Comparison of ENCODE assay signal across 19 cellular contexts in the genomic region with DNA sequence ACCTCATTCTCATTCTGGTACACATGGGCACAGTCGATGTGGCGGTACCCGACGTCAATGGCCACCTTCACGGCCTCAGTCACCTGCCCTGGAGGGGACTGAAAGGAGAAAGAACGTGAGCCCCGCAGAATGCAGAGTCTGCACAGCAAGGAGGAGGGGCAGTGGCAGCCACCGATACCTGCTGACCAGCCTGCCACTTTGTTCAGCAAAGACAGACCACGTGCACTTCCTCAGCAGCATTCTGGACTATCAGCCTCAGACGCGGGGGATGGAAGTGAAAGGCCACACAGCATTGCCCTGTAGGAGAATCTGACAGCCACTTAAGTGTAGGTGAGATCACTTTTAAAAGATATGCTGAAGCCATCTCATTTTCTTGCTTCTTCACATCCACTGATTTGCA. TPM values are rescaled to one million over a fixed set of nuclear protein-coding genes. Genes with fewer than 3 reads are reported as not detected.
A peak's percentile ranks its signal among the peaks of the same experiment; 100 is the strongest.
DNase-seq lines count a peak whose midpoint lies in the region; ATAC-seq, FAIRE-seq and TF ChIP-seq lines count a peak whose summit lies in the region.
"Had no signal": no experiment of that assay in that cellular context is flagged by ENCODE, and none has a peak within 500 bp of the region (broad histone marks: within the 10 kb centered on the region; RNA-seq: fewer than 3 reads in every experiment).

No MANE protein-coding gene starts in this region.

- H2BK120ac ChIP-seq in neuronal stem cell (ENCODE audit: low read depth, low read length) = no peak overlapping the region

- H3K23ac ChIP-seq in neuronal stem cell (ENCODE audit: low read depth, low read length, poor library complexity) = no peak overlapping the region

- H3K36me3 Mint-ChIP-seq in neural progenitor cell = peaks cover 22% of the 10 kb centered on the region

- in situ Hi-C loops in GM13977 (cut with MboI; ENCODE audit: low pct_unique_long_range_greater_than_20kb, low sequenced_read_pairs, unreplicated experiment) = no loop called here

- peaks cover 56 to 66% (median 64%) of the 10 kb centered on the region in 11 experiments for H3K36me3 ChIP-seq in BLaER1 treated with 17β-estradiol and CSF1 and Interleukin-3, amounts not matched to agents 10 nM and 100 nM
- peaks cover 36 to 96% of the 10 kb centered on the region in 2 donors for H3K36me3 ChIP-seq in neuronal stem cell (replicated peaks in 1 of 2; ENCODE audit: control insufficient read depth in 2 of 2, insufficient read depth in 2 of 2, low read length in 2 of 2)
- no peaks in the 10 kb centered on the region for H3K36me3 ChIP-seq in neural progenitor cell

- no peaks in the 10 kb centered on the region for H3K9me3 Mint-ChIP-seq in neural progenitor cell
- H3K9me3 Mint-ChIP-seq: CD4-positive, alpha-beta memory T cell; GM23338 had no signal

- H2BK12ac ChIP-seq in neuronal stem cell (ENCODE audit: low read length) = no peak overlapping the region

- H2BK15ac ChIP-seq in neuronal stem cell (ENCODE audit: low read length) = no peak overlapping the region

- H3K9me3 ChIP-seq in A549 (no peaks in the 10 kb centered on the region), neuronal stem cell (replicated peaks in 1 of 2; ENCODE audit: control insufficient read depth in 2 of 2, insufficient read depth in 1 of 2, low read depth in 1 of 2, low read length in 2 of 2) (peaks cover 0 to 2% of the 10 kb centered on the region in 2 donors), neural progenitor cell (ENCODE audit: low read depth) (no peaks in the 10 kb centered on the region)
- H3K9me3 ChIP-seq in BLaER1 treated with 17β-estradiol and CSF1 and Interleukin-3, amounts not matched to agents 10 nM and 100 nM (replicated peaks in 1 of 11) = no peaks in the 10 kb centered on the region

- H3K27me3 Mint-ChIP-seq in neural progenitor cell (ENCODE audit: insufficient read depth, low read depth) = no peaks in the 10 kb centered on the region
- H3K27me3 Mint-ChIP-seq: CD4-positive, alpha-beta memory T cell had no signal

- no peaks in the 10 kb centered on the region for H3F3A ChIP-seq in neural progenitor cell (ENCODE audit: low read depth)

- peaks cover 23% of the 10 kb centered on the region for H3K79me2 ChIP-seq in neural progenitor cell (ENCODE audit: low read depth)

- peak overlapping the region in 5 of 11 experiments; percentile 54 to 69 (median 68); a peak in 8 of 22 replicates for H3K9ac ChIP-seq in BLaER1 treated with 17β-estradiol and CSF1 and Interleukin-3, amounts not matched to agents 10 nM and 100 nM
- H3K9ac ChIP-seq in neuronal stem cell (ENCODE audit: low read depth, low read length, poor library complexity) (peak overlapping the region; percentile 24), neural progenitor cell (no peak overlapping the region)

- no peak overlapping the region for H3K27ac Mint-ChIP-seq in neural progenitor cell
- H3K27ac Mint-ChIP-seq: GM23338 had no signal

- TF ChIP-seq CTCF in A549 (IDR thresholded peaks at IDR 0.05) (no peak), neural progenitor cell (IDR thresholded peaks at IDR 0.05) (no peak), GM13977 (IDR thresholded peaks at IDR 0.05; ENCODE audit: extremely low read depth, insufficient read depth, missing control alignments) (no peak)

- H3K4me3 Mint-ChIP-seq in neural progenitor cell = no peak overlapping the region
- H3K4me3 Mint-ChIP-seq: GM23338 had no signal

- peak overlapping the region; percentile 56 for H4K91ac ChIP-seq in neuronal stem cell (ENCODE audit: low read depth, low read length, poor library complexity)

- no peak for DNase-seq in A549 (ENCODE audit: low read depth in 1 of 2, low spot score in 1 of 2)
- DNase-seq in globus pallidus (ENCODE audit: low spot score) = peak; percentile 24
- DNase-seq in neuronal stem cell (ENCODE audit: low spot score) = no peak
- DNase-seq in GM19238 (ENCODE audit: insufficient read length, low spot score) = no peak
- DNase-seq in neural progenitor cell (ENCODE audit: low spot score) = no peak
- no peak for DNase-seq in GM13977 (ENCODE audit: low spot score)
- no peak for DNase-seq in H54 (ENCODE audit: insufficient read length, low spot score)
- DNase-seq: ACHN; AML-193; Calu3; CD4-positive, alpha-beta memory T cell; KG1; NCI-H1436; NCI-H2029; NCI-H2171; NCI-H446 treated with DMSO at 0.1 percent for 48 hours; NCI-H748 treated with DMSO at 0.1 percent for 48 hours had no signal

- no peak overlapping the region for H3K18ac ChIP-seq in neuronal stem cell (ENCODE audit: low read length)

- H3K4me1 Mint-ChIP-seq in neural progenitor cell = peaks cover 18% of the 10 kb centered on the region

- peak overlapping the region; percentile 78 for H3K4me2 ChIP-seq in A549
- peak overlapping the region; percentile 86 to 96 (median 93) for H3K4me2 ChIP-seq in BLaER1 treated with 17β-estradiol and CSF1 and Interleukin-3, amounts not matched to agents 10 nM and 100 nM
- no peak overlapping the region for H3K4me2 ChIP-seq in neuronal stem cell (ENCODE audit: insufficient read depth, low read length, poor library complexity, severe bottlenecking)
- no peak overlapping the region for H3K4me2 ChIP-seq in neural progenitor cell
- H3K4me2 ChIP-seq: GM23338 had no signal

- H3K4ac ChIP-seq in neuronal stem cell (ENCODE audit: low read length) = no peak overlapping the region

- FAIRE-seq in A549 (lab: Jason Lieb, UNC) = no peak
- FAIRE-seq in H54 (lab: Jason Lieb, UNC) = no peak

- no peak overlapping the region for H2AK5ac ChIP-seq in neuronal stem cell (ENCODE audit: low read depth, low read length)

- no peak overlapping the region for H2BK5ac ChIP-seq in neuronal stem cell (ENCODE audit: low read length)

- H3K79me1 ChIP-seq in neuronal stem cell (ENCODE audit: low read depth, low read length) = no peaks in the 10 kb centered on the region

- H4K8ac ChIP-seq in neuronal stem cell (ENCODE audit: low read depth, low read length) = no peak overlapping the region

- no peak overlapping the region for H3K14ac ChIP-seq in neuronal stem cell (ENCODE audit: low read length)

- POLR2A ChIA-PET in A549 (lab: Yijun Ruan, JAX) = no interaction called here

- ATAC-seq in A549 = no peak
- ATAC-seq: GM23338 had no signal

- H4K20me1 ChIP-seq in BLaER1 treated with 17β-estradiol and CSF1 and Interleukin-3, amounts not matched to agents 10 nM and 100 nM = peaks cover 0 to 53% (median 20%) of the 10 kb centered on the region in 11 experiments; a peak in 12 of 22 replicates
- peaks cover 12% of the 10 kb centered on the region for H4K20me1 ChIP-seq in neural progenitor cell (ENCODE audit: low read depth)

- no peak for TF ChIP-seq RAD21 in A549 (conservative IDR thresholded peaks at IDR 0.05 in 1 of 2, IDR thresholded peaks at IDR 0.05 in 1 of 2)

- H2AFZ ChIP-seq in neuronal stem cell (ENCODE audit: low read length) = no peak overlapping the region
- no peak overlapping the region for H2AFZ ChIP-seq in neural progenitor cell (replicated peaks)
- H2AFZ ChIP-seq: GM23338 had no signal

- TF ChIP-seq POLR2A in A549 (IDR thresholded peaks at IDR 0.05; ENCODE audit: low read length) (no peak), H54 (IDR thresholded peaks at IDR 0.05; ENCODE audit: low read depth, low read length) (no peak)

- H3K4me3 ChIP-seq in A549 (no peak overlapping the region), neuronal stem cell (ENCODE audit: low read length in 2 of 2) (no peak overlapping the region), neural progenitor cell (no peak overlapping the region)
- peak overlapping the region in 2 of 10 experiments; percentile 39 to 47; a peak in 2 of 20 replicates for H3K4me3 ChIP-seq in BLaER1 treated with 17β-estradiol and CSF1 and Interleukin-3, amounts not matched to agents 10 nM and 100 nM
- H3K4me3 ChIP-seq: GM23338 had no signal

- no peaks in the 10 kb centered on the region for H3K27me3 ChIP-seq in BLaER1 treated with 17β-estradiol and CSF1 and Interleukin-3, amounts not matched to agents 10 nM and 100 nM
- H3K27me3 ChIP-seq in neuronal stem cell (ENCODE audit: control insufficient read depth in 3 of 3, insufficient read depth in 3 of 3, low read depth in 1 of 3, low read length in 3 of 3) (no peaks in the 10 kb centered on the region), neural progenitor cell (no peaks in the 10 kb centered on the region)

- WGBS in A549 (ENCODE audit: missing lambda C conversion rate) = 96% methylated on average over 11 of the region's 11 CpGs
- no CpG with 5 or more reads among the region's 11 CpGs for WGBS in neuronal stem cell (ENCODE audit: extremely low coverage in 2 of 2, insufficient read length in 2 of 2, insufficient replicate concordance in 1 of 2), 2 donors

- peaks cover 100% of the 10 kb centered on the region for H3K4me1 ChIP-seq in A549
- peaks cover 68 to 98% (median 87%) of the 10 kb centered on the region in 10 experiments for H3K4me1 ChIP-seq in BLaER1 treated with 17β-estradiol and CSF1 and Interleukin-3, amounts not matched to agents 10 nM and 100 nM
- peaks cover 3 to 8% of the 10 kb centered on the region in 2 donors for H3K4me1 ChIP-seq in neuronal stem cell (ENCODE audit: control insufficient read depth in 2 of 2, insufficient read depth in 1 of 2, low read depth in 1 of 2, low read length in 2 of 2)
- H3K4me1 ChIP-seq in neural progenitor cell = no peaks in the 10 kb centered on the region

- TF ChIP-seq EP300 in A549 (IDR thresholded peaks at IDR 0.05) = no peak

- CTCF ChIA-PET in A549 (lab: Yijun Ruan, JAX) = interaction anchor here (1.0 to 27.7 kb wide), 5 partner anchors 21 to 95 kb away, joined by 3 to 486 read pairs (median 9); no protein-coding TSS in a partner anchor

- H3K27ac ChIP-seq in A549 (peak overlapping the region in 1 of 2 experiments; percentile 94; a peak in 3 of 6 replicates), neuronal stem cell (replicated peaks; ENCODE audit: low read length) (no peak overlapping the region), neural progenitor cell (no peak overlapping the region)
- peak overlapping the region in 10 of 11 experiments; percentile 1 to 77 (median 68); a peak in 14 of 22 replicates for H3K27ac ChIP-seq in BLaER1 treated with 17β-estradiol and CSF1 and Interleukin-3, amounts not matched to agents 10 nM and 100 nM

TF ChIP-seq in A549, 52 proteins besides CTCF, POLR2A, EP300 and RAD21:
- no peak for TF ChIP-seq NR3C1 (IDR thresholded peaks at IDR 0.05)
- TF ChIP-seq FOXS1 (CRISPR knock-in tag; IDR thresholded peaks at IDR 0.05) = no peak
- no peak for TF ChIP-seq CEBPB (IDR thresholded peaks at IDR 0.05)
- TF ChIP-seq JUN (IDR thresholded peaks at IDR 0.05) = peak in 1 of 2 experiments; percentile 23; a peak in 1 of 5 replicates
- TF ChIP-seq POLR2AphosphoS2 (conservative IDR thresholded peaks at IDR 0.05; ENCODE audit: low read length) = 0 out of 2 replicates have a peak, but pooled peaks have one; percentile 18
TF ChIP-seq in A549: peak in this region for 2.

RNA-seq across cellular contexts. Expression of gene AKR1B1, which starts 7.2 kb away (rescaled TPM):
- 1,636 and 1,761 TPM in 2 replicates for polyA plus RNA-seq in A549 (2011; rRNA removed)
- 1,617 and 1,738 TPM in 2 replicates for polyA plus RNA-seq in A549 (2012; cell fraction: cytosol; rRNA removed)
- polyA plus RNA-seq in A549 (2012; cell fraction: nucleus; rRNA removed) = 1,542 and 1,798 TPM in 2 replicates
- 4,339 to 6,918 TPM (median 6,205 TPM) in 3 replicates for polyA plus RNA-seq in A549 (2017; fragmentation: RNase III; extraction: RNeasy Plus Mini Kit Qiagen cat#74134 plus additional on column Dnase treatment)
- polyA minus RNA-seq in A549 (2011; rRNA and poly(A)+ RNA removed) = 620 and 678 TPM in 2 replicates
- polyA plus RNA-seq in neuronal stem cell (2013, experiment 1 of 2) = 127 TPM
- polyA plus RNA-seq in neuronal stem cell (2013, experiment 2 of 2) = 127 TPM
- 105 and 153 TPM in 2 replicates for total RNA-seq in neural progenitor cell (ENCODE audit: low replicate concordance)

Comparison
In these comparisons a context has a peak if more than half of its experiments do, and no peak if none do; other contexts are left out.
1. H3K27ac ChIP-seq: peak in BLaER1 treated with 17β-estradiol and CSF1 and Interleukin-3, amounts not matched to agents 10 nM and 100 nM (10 of 11); none in neuronal stem cell (single experiment) and neural progenitor cell (single experiment).
2. H3K4me2 ChIP-seq: peak in A549 (single experiment) and BLaER1 treated with 17β-estradiol and CSF1 and Interleukin-3, amounts not matched to agents 10 nM and 100 nM (11 of 11); none in neuronal stem cell (single experiment) and neural progenitor cell (single experiment).